In genomic region chr11:83014951-83015350, GRCh38 we compare ENCODE assay signal across 16 cellular contexts.
"Had no signal": no experiment of that assay in that cellular context is flagged by ENCODE, and none has a peak within 500 bp of the region (broad histone marks: within the 10 kb centered on the region; RNA-seq: fewer than 3 reads in every experiment).

No MANE protein-coding gene starts in this region.

- H3K27ac ChIP-seq: psoas muscle had no signal

- H3K9me3 ChIP-seq: psoas muscle had no signal

- H3K4me3 ChIP-seq: psoas muscle had no signal

- H3K27me3 Mint-ChIP-seq: activated CD4-positive, alpha-beta memory T cell treated with anti-CD3 and anti-CD28 coated beads, Interleukin-2, amount 10 ng/mL, durations not matched to agents 7 days and 5 days; activated CD8-positive, alpha-beta memory T cell treated with anti-CD3 and anti-CD28 coated beads, Interleukin-2, amount 10 ng/mL, durations not matched to agents 7 days and 5 days; activated naive CD8-positive, alpha-beta T cell treated with anti-CD3 and anti-CD28 coated beads, Interleukin-2, amount 10 ng/mL, durations not matched to agents 7 days and 5 days; brain had no signal

- ATAC-seq: activated CD8-positive, alpha-beta memory T cell treated with anti-CD3 and anti-CD28 coated beads, Interleukin-2, amount 10 ng/mL, durations not matched to agents 7 days and 5 days; psoas muscle; right cardiac atrium had no signal

- H3K4me3 Mint-ChIP-seq: activated CD4-positive, alpha-beta memory T cell treated with anti-CD3 and anti-CD28 coated beads, Interleukin-2, amount 10 ng/mL, durations not matched to agents 7 days and 5 days; activated CD8-positive, alpha-beta memory T cell treated with anti-CD3 and anti-CD28 coated beads, Interleukin-2, amount 10 ng/mL, durations not matched to agents 7 days and 5 days; activated naive CD8-positive, alpha-beta T cell treated with anti-CD3 and anti-CD28 coated beads, Interleukin-2, amount 10 ng/mL, durations not matched to agents 7 days and 5 days; brain had no signal

- DNase-seq: activated CD4-positive, alpha-beta memory T cell treated with anti-CD3 and anti-CD28 coated beads, Interleukin-2, amount 10 ng/mL, durations not matched to agents 7 days and 5 days; activated CD4-positive, alpha-beta T cell treated with anti-CD3 and anti-CD28 coated beads for 4 hours; activated CD8-positive, alpha-beta memory T cell treated with anti-CD3 and anti-CD28 coated beads, Interleukin-2, amount 10 ng/mL, durations not matched to agents 7 days and 5 days; activated naive CD4-positive, alpha-beta T cell; activated naive CD8-positive, alpha-beta T cell treated with anti-CD3 and anti-CD28 coated beads, Interleukin-2, amount 10 ng/mL, durations not matched to agents 7 days and 5 days; anterior cingulate cortex; caudate nucleus; erythroblast; foreskin melanocyte; head of caudate nucleus; midbrain; psoas muscle; right cardiac atrium; stimulated activated CD4-positive, alpha-beta T cell treated with anti-CD3 and anti-CD28 coated beads, Interleukin-2, amount 100 ng/mL, for 48 hours; SW 1271 had no signal

- H3K27ac Mint-ChIP-seq: activated CD4-positive, alpha-beta memory T cell treated with anti-CD3 and anti-CD28 coated beads, Interleukin-2, amount 10 ng/mL, durations not matched to agents 7 days and 5 days; activated CD8-positive, alpha-beta memory T cell treated with anti-CD3 and anti-CD28 coated beads, Interleukin-2, amount 10 ng/mL, durations not matched to agents 7 days and 5 days; activated naive CD8-positive, alpha-beta T cell treated with anti-CD3 and anti-CD28 coated beads, Interleukin-2, amount 10 ng/mL, durations not matched to agents 7 days and 5 days; brain had no signal
